10 cellular contexts compared by ENCODE assay signal in the genomic region with DNA sequence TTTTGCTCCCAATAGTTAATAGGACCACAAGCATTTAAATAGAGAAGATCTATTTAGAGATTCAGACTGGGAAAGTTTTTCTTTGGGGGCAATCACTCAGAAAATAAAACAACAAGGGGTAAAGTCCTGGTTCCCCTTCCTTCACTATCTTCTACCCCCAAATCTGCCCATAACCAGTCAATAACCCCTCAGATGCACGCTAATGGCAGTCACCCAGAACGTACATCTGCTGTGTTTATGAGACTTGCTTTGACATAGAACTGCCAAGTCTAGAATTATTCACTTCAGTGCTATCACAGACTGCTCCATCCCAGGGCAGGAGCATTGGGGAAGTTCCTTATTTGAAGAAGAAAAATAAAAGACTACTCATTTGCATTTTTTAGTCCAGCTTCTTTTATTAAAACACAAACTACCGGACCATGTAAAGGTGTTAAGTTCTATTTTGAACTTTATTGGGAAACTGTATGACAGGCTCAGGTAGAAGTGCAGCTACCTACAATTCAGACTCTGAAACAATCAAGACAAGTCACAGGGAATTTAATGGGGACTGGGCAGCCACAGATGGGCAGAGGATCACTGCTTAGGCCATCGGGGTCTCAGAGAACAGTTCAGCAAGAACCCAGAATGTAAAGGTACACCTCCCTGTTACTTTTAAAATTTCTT. TPM values are rescaled to one million over a fixed set of nuclear protein-coding genes. Genes with fewer than 3 reads are reported as not detected.
A peak's percentile ranks its signal among the peaks of the same experiment; 100 is the strongest.
DNase-seq lines count a peak whose midpoint lies in the region; ATAC-seq, FAIRE-seq and TF ChIP-seq lines count a peak whose summit lies in the region.
"Had no signal": no experiment of that assay in that cellular context is flagged by ENCODE, and none has a peak within 500 bp of the region (broad histone marks: within the 10 kb centered on the region; RNA-seq: fewer than 3 reads in every experiment).

No MANE protein-coding gene starts in this region.

- peak; percentile 55 for ATAC-seq in GM21390 (IDR thresholded peaks at IDR 0.05; ENCODE audit: unreplicated experiment)
- ATAC-seq in HG03196 (IDR thresholded peaks at IDR 0.05; ENCODE audit: unreplicated experiment): peak; percentile 51
- no peak for ATAC-seq in HG03139 (IDR thresholded peaks at IDR 0.05; ENCODE audit: unreplicated experiment)
- ATAC-seq: activated CD8-positive, alpha-beta T cell treated with anti-CD3 and anti-CD28 coated beads for 36 hours had no signal

- no peak for TF ChIP-seq POLR2A in GM12891 (IDR thresholded peaks at IDR 0.05; ENCODE audit: low read depth, low read length)

- peak; percentile 54 for FAIRE-seq in GM12891 (lab: Jason Lieb, UNC)
- FAIRE-seq: colon had no signal

- no peak for DNase-seq in GM12891 (ENCODE audit: insufficient read length, low spot score)
- DNase-seq in cerebellum (ENCODE audit: low spot score): peak; percentile 68
- no peak for DNase-seq in activated naive CD4-positive, alpha-beta T cell treated with Interleukin-2 at 50 U/mL for 16 hours
- DNase-seq in A172 (ENCODE audit: low spot score): no peak
- DNase-seq in GM19240 (ENCODE audit: insufficient read length, low spot score): no peak
- DNase-seq: activated CD8-positive, alpha-beta T cell treated with anti-CD3 and anti-CD28 coated beads for 36 hours had no signal

TF ChIP-seq in GM12891, 5 proteins besides CTCF, POLR2A, EP300 and RAD21:
- TF ChIP-seq POU2F2 (IDR thresholded peaks at IDR 0.05; ENCODE audit: low read depth, low read length) (no peak), POLR2AphosphoS5 (IDR thresholded peaks at IDR 0.05; ENCODE audit: low read depth, low read length) (no peak), SPI1 (IDR thresholded peaks at IDR 0.05; ENCODE audit: low read depth, low read length) (peak; percentile 55), TAF1 (IDR thresholded peaks at IDR 0.05; ENCODE audit: low read depth, low read length) (no peak), PAX5 (IDR thresholded peaks at IDR 0.05; ENCODE audit: insufficient read depth, low read length, severe bottlenecking) (no peak)

RNA-seq across cellular contexts. Expression of a gene that starts 38.4 kb away (rescaled TPM):
- polyA plus RNA-seq in GM12891 (2012; ENCODE audit: low read depth, missing spikeins): 0.15 TPM
- total RNA-seq in cerebellum: 363 TPM
- total RNA-seq in A172 (2014; rRNA removed; shearing (Covaris generic)): 8.4 and 9.0 TPM in 2 replicates

Comparison
In these comparisons a context has a peak if more than half of its experiments do, and no peak if none do; other contexts are left out.
1. RNA of a gene that starts 38.4 kb away (total RNA-seq): 363 TPM in cerebellum (single experiment); 8.4 to 9.0 TPM in A172; every median in the first group is over 10 times any median in the second.